In the genomic region with DNA sequence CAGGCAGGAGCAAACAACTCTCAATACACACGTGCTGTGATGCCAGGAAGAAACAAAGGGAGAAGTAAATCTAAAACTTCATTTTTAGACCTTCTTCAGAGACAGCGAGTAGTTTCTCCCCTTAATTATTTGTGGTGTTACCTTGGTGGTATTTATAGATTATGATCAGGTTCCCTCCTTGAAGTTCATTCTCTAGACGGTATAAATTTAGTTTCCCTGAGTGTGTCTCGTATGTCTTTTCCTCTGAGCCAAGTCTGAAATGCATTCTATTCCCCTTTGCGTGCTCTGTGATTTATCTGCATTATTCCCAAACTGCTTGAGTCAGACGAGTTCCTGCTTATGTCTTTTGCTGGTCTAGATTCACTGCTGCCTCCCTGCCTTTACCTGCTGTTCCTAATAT, we compare ENCODE assay signal across 18 cellular contexts.
A peak's percentile ranks its signal among the peaks of the same experiment; 100 is the strongest.
DNase-seq lines count a peak whose midpoint lies in the region; ATAC-seq and TF ChIP-seq lines count a peak whose summit lies in the region.
"Had no signal": no experiment of that assay in that cellular context is flagged by ENCODE, and none has a peak within 500 bp of the region (broad histone marks: within the 10 kb centered on the region; RNA-seq: fewer than 3 reads in every experiment).

No MANE protein-coding gene starts in this region.

- in situ Hi-C loops in IMR-90 (cut with MboI; ENCODE audit: low sequenced_read_pairs) = no loop called here

- dilution Hi-C loops in IMR-90 (cut with HindIII; ENCODE audit: low sequenced_read_pairs, unreplicated experiment) = no loop called here

- H4K20me1 ChIP-seq in GM23338 (replicated peaks; ENCODE audit: insufficient read depth) (no peaks in the 10 kb centered on the region), IMR-90 (ENCODE audit: insufficient read depth, low read length) (peaks cover 3% of the 10 kb centered on the region; the same call in 1 of the 2 replicates), neural progenitor cell (ENCODE audit: low read depth) (no peaks in the 10 kb centered on the region)

- H3K79me1 ChIP-seq in IMR-90 (ENCODE audit: low read depth in 1 of 2, low read length in 2 of 2) = peaks cover 23 to 63% of the 10 kb centered on the region in 2 experiments

- H3K79me2 ChIP-seq in GM23338 (replicated peaks; ENCODE audit: insufficient read depth) = no peaks in the 10 kb centered on the region
- no peaks in the 10 kb centered on the region for H3K79me2 ChIP-seq in neural progenitor cell (ENCODE audit: low read depth)

- H3K4me2 ChIP-seq in GM23338 = no peak overlapping the region
- H3K4me2 ChIP-seq in IMR-90 (ENCODE audit: low read depth, low read length) = no peak overlapping the region
- no peak overlapping the region for H3K4me2 ChIP-seq in neural progenitor cell

- H3K9me3 Mint-ChIP-seq in GM23338 (no peaks in the 10 kb centered on the region), neural progenitor cell (no peaks in the 10 kb centered on the region)
- H3K9me3 Mint-ChIP-seq in activated CD8-positive, alpha-beta memory T cell treated with anti-CD3 and anti-CD28 coated beads, Interleukin-2, amount 10 ng/mL, durations not matched to agents 7 days and 5 days (ENCODE audit: low read depth) = no peaks in the 10 kb centered on the region

- H2AK5ac ChIP-seq in IMR-90 (ENCODE audit: low read depth, low read length) = peak overlapping the region; percentile 4; the same call in 1 of the 2 replicates

- no peak overlapping the region for H4K91ac ChIP-seq in IMR-90 (ENCODE audit: insufficient read depth, low read depth, low read length)

- H3K9me2 ChIP-seq in GM23338 (ENCODE audit: insufficient read depth) = no peaks in the 10 kb centered on the region

- TF ChIP-seq POLR2A in IMR-90 (IDR thresholded peaks at IDR 0.05; ENCODE audit: low read depth, low read length) = no peak

- H2BK5ac ChIP-seq in IMR-90 (ENCODE audit: low read depth, low read length, poor library complexity, severe bottlenecking) = peak overlapping the region; percentile 2

- no peaks in the 10 kb centered on the region for H3F3A ChIP-seq in GM23338 (replicated peaks; ENCODE audit: low read depth)
- H3F3A ChIP-seq in neural progenitor cell (ENCODE audit: low read depth) = no peaks in the 10 kb centered on the region

- H3K18ac ChIP-seq in IMR-90 (ENCODE audit: low read depth, low read length) = no peak overlapping the region

- H2BK20ac ChIP-seq in IMR-90 (ENCODE audit: low read depth, low read length) = no peak overlapping the region

- H3K4me3 ChIP-seq in GM23338 (no peak overlapping the region), IMR-90 (ENCODE audit: insufficient read depth, low read depth, low read length) (no peak overlapping the region), neural progenitor cell (no peak overlapping the region), skeletal muscle tissue (ENCODE audit: low read length in 3 of 3) (peak overlapping the region; percentile 25 to 54 (median 40))

- no peak overlapping the region for H2AK9ac ChIP-seq in IMR-90 (replicated peaks; ENCODE audit: low read depth, low read length, poor library complexity)

- no peaks in the 10 kb centered on the region for H3K4me1 ChIP-seq in GM23338 (ENCODE audit: insufficient read depth)
- peaks cover 2% of the 10 kb centered on the region for H3K4me1 ChIP-seq in IMR-90 (ENCODE audit: control insufficient read depth, insufficient read depth, low read length)
- no peaks in the 10 kb centered on the region for H3K4me1 ChIP-seq in neural progenitor cell
- H3K4me1 ChIP-seq in skeletal muscle tissue (ENCODE audit: control insufficient read depth in 3 of 3, insufficient read depth in 3 of 3, low read length in 3 of 3) = peaks cover 0 to 14% (median 5%) of the 10 kb centered on the region in 3 donors
- H3K4me1 ChIP-seq: BE2C had no signal

- H2AFZ ChIP-seq in GM23338 (no peak overlapping the region), IMR-90 (replicated peaks; ENCODE audit: low read length, poor library complexity) (no peak overlapping the region), neural progenitor cell (replicated peaks) (peak overlapping the region; percentile 60)

- H3K9me1 ChIP-seq in IMR-90 (ENCODE audit: insufficient read depth, low read length) = peaks cover 24% of the 10 kb centered on the region

- H3K36me3 ChIP-seq in GM23338 (ENCODE audit: insufficient read depth) (no peaks in the 10 kb centered on the region), IMR-90 (ENCODE audit: control insufficient read depth, insufficient read depth, low read length) (no peaks in the 10 kb centered on the region), neural progenitor cell (no peaks in the 10 kb centered on the region), skeletal muscle tissue (ENCODE audit: control insufficient read depth in 3 of 3, insufficient read depth in 3 of 3, low read length in 3 of 3) (no peaks in the 10 kb centered on the region)
- H3K36me3 ChIP-seq: BE2C had no signal

- no peaks in the 10 kb centered on the region for H3K4me1 Mint-ChIP-seq in GM23338
- no peaks in the 10 kb centered on the region for H3K4me1 Mint-ChIP-seq in neural progenitor cell
- no peaks in the 10 kb centered on the region for H3K4me1 Mint-ChIP-seq in activated CD8-positive, alpha-beta memory T cell treated with anti-CD3 and anti-CD28 coated beads, Interleukin-2, amount 10 ng/mL, durations not matched to agents 7 days and 5 days
- H3K4me1 Mint-ChIP-seq: CD4-positive, CD25-positive, alpha-beta regulatory T cell; CD8-positive, alpha-beta memory T cell had no signal

- H3K27me3 Mint-ChIP-seq in GM23338 (ENCODE audit: insufficient read depth, low read depth, poor library complexity) (peaks cover under 1% of the 10 kb centered on the region), neural progenitor cell (ENCODE audit: insufficient read depth, low read depth) (peaks cover under 1% of the 10 kb centered on the region)
- no peaks in the 10 kb centered on the region for H3K27me3 Mint-ChIP-seq in activated CD8-positive, alpha-beta memory T cell treated with anti-CD3 and anti-CD28 coated beads, Interleukin-2, amount 10 ng/mL, durations not matched to agents 7 days and 5 days
- H3K27me3 Mint-ChIP-seq: CD4-positive, CD25-positive, alpha-beta regulatory T cell; CD8-positive, alpha-beta memory T cell had no signal

- no peak overlapping the region for H3K23ac ChIP-seq in IMR-90 (ENCODE audit: low read depth, low read length)

- ATAC-seq in GM23338 (no peak), IMR-90 (ENCODE audit: low read depth) (no peak)
- ATAC-seq in activated CD8-positive, alpha-beta memory T cell treated with anti-CD3 and anti-CD28 coated beads, Interleukin-2, amount 10 ng/mL, durations not matched to agents 7 days and 5 days = no peak
- ATAC-seq: HepG2 had no signal

- H3K27ac ChIP-seq in GM23338 (ENCODE audit: low read depth) = no peak overlapping the region
- H3K27ac ChIP-seq in IMR-90 (ENCODE audit: insufficient read depth, low read length) = no peak overlapping the region
- H3K27ac ChIP-seq in neural progenitor cell = no peak overlapping the region
- peak overlapping the region; percentile 68 for H3K27ac ChIP-seq in skeletal muscle tissue (ENCODE audit: low read depth, low read length)

- no peak overlapping the region for H2BK15ac ChIP-seq in IMR-90 (ENCODE audit: low read depth, low read length)

- no peak overlapping the region for H3K56ac ChIP-seq in IMR-90 (ENCODE audit: extremely low read depth, insufficient read depth, low read length)

- POLR2A ChIA-PET in IMR-90 (lab: Charles Lee; ENCODE audit: unreplicated experiment) = no interaction called here

- no peak overlapping the region for H4K8ac ChIP-seq in IMR-90 (ENCODE audit: low read depth in 2 of 2, low read length in 2 of 2)

- H3K36me3 Mint-ChIP-seq in GM23338 (ENCODE audit: low read depth) (no peaks in the 10 kb centered on the region), neural progenitor cell (no peaks in the 10 kb centered on the region)
- H3K36me3 Mint-ChIP-seq in activated CD8-positive, alpha-beta memory T cell treated with anti-CD3 and anti-CD28 coated beads, Interleukin-2, amount 10 ng/mL, durations not matched to agents 7 days and 5 days = no peaks in the 10 kb centered on the region
- H3K36me3 Mint-ChIP-seq: CD4-positive, CD25-positive, alpha-beta regulatory T cell; CD8-positive, alpha-beta memory T cell had no signal

- H3K4me3 Mint-ChIP-seq in GM23338 (no peak overlapping the region), neural progenitor cell (no peak overlapping the region)
- H3K4me3 Mint-ChIP-seq in activated CD8-positive, alpha-beta memory T cell treated with anti-CD3 and anti-CD28 coated beads, Interleukin-2, amount 10 ng/mL, durations not matched to agents 7 days and 5 days = no peak overlapping the region
- H3K4me3 Mint-ChIP-seq: CD4-positive, CD25-positive, alpha-beta regulatory T cell; CD8-positive, alpha-beta memory T cell had no signal

- CTCF ChIA-PET in IMR-90 (lab: Yijun Ruan, JAX) = interaction anchor here (0.7 kb wide), 1 partner anchor 9 kb away, joined by 3 read pairs; no protein-coding TSS in a partner anchor
- CTCF ChIA-PET in activated CD8-positive, alpha-beta memory T cell treated with anti-CD3 and anti-CD28 coated beads, Interleukin-2, amount 10 ng/mL, durations not matched to agents 7 days and 5 days (lab: Charles Lee) = no interaction called here

- no peak overlapping the region; the same call in 1 of the 2 replicates for H3K14ac ChIP-seq in IMR-90 (replicated peaks; ENCODE audit: low read depth, low read length)

- no CpG with 5 or more reads among the region's 6 CpGs for WGBS in IMR-90 (ENCODE audit: extremely low coverage in 2 of 2, insufficient read length in 1 of 2), 2 experiments

- BruUV-seq in IMR-90 (replicated peaks; lab: Mats Ljungman, UMichigan) = no TSS peak

- peak overlapping the region; percentile 61; the same call in 1 of the 2 replicates for H3K4ac ChIP-seq in IMR-90 (ENCODE audit: low read depth, low read length)

- peak overlapping the region; percentile 33; the same call in 1 of the 2 replicates for H3K27ac Mint-ChIP-seq in GM23338
- H3K27ac Mint-ChIP-seq in neural progenitor cell = no peak overlapping the region
- no peak overlapping the region for H3K27ac Mint-ChIP-seq in activated CD8-positive, alpha-beta memory T cell treated with anti-CD3 and anti-CD28 coated beads, Interleukin-2, amount 10 ng/mL, durations not matched to agents 7 days and 5 days
- H3K27ac Mint-ChIP-seq: CD8-positive, alpha-beta memory T cell had no signal

- DNase-seq in GM23338 (ENCODE audit: low spot score) (no peak), IMR-90 (peak; percentile 13), neural progenitor cell (ENCODE audit: low spot score) (no peak), superior temporal gyrus (ENCODE audit: extremely low spot score) (no peak), ecto neural progenitor cell (ENCODE audit: low spot score) (no peak)
- DNase-seq in activated CD8-positive, alpha-beta memory T cell treated with anti-CD3 and anti-CD28 coated beads, Interleukin-2, amount 10 ng/mL, durations not matched to agents 7 days and 5 days = no peak
- DNase-seq: ACHN; BE2C; CD4-positive, CD25-positive, alpha-beta regulatory T cell; CD8-positive, alpha-beta memory T cell; COR-L47; DMS 273 treated with DMSO at 0.1 percent for 48 hours; DMS53; DND-41; EL; HCEC 1CT had no signal

- H4K5ac ChIP-seq in IMR-90 (ENCODE audit: low read depth, low read length) = no peak overlapping the region

- H3K9ac ChIP-seq in IMR-90 (ENCODE audit: low read depth, low read length) = no peak overlapping the region
- H3K9ac ChIP-seq in neural progenitor cell = no peak overlapping the region
- H3K9ac ChIP-seq in skeletal muscle tissue (ENCODE audit: low read depth in 1 of 3, low read length in 3 of 3) = peak overlapping the region in 2 of 3 donors; percentile 23 to 25

- no peak for TF ChIP-seq CTCF in GM23338 (conservative IDR thresholded peaks at IDR 0.05; ENCODE audit: low read depth in 2 of 2)
- no peak for TF ChIP-seq CTCF in IMR-90 (conservative IDR thresholded peaks at IDR 0.05; ENCODE audit: low read depth, low read length)
- TF ChIP-seq CTCF in neural progenitor cell (IDR thresholded peaks at IDR 0.05) = no peak

- no peaks in the 10 kb centered on the region for H3K9me3 ChIP-seq in IMR-90 (ENCODE audit: control insufficient read depth, insufficient read depth, low read length)
- H3K9me3 ChIP-seq in neural progenitor cell (ENCODE audit: low read depth) = no peaks in the 10 kb centered on the region
- H3K9me3 ChIP-seq in skeletal muscle tissue (ENCODE audit: control insufficient read depth in 3 of 3, low read length in 3 of 3) = no peaks in the 10 kb centered on the region
- H3K9me3 ChIP-seq: BE2C had no signal

- no peak for TF ChIP-seq RAD21 in IMR-90 (IDR thresholded peaks at IDR 0.05; ENCODE audit: low read length)

- H2BK120ac ChIP-seq in IMR-90 (ENCODE audit: low read depth, low read length) = 0 out of 2 replicates have a peak overlapping the region, but pooled peaks have one; percentile 1

- H3K27me3 ChIP-seq in GM23338 (ENCODE audit: insufficient read depth) (no peaks in the 10 kb centered on the region), IMR-90 (ENCODE audit: control insufficient read depth, insufficient read depth, low read length) (no peaks in the 10 kb centered on the region), neural progenitor cell (no peaks in the 10 kb centered on the region), skeletal muscle tissue (ENCODE audit: control insufficient read depth in 3 of 3, insufficient read depth in 3 of 3, low read length in 3 of 3) (no peaks in the 10 kb centered on the region)
- H3K27me3 ChIP-seq: BE2C had no signal

- intact Hi-C loops in IMR-90 (cut with micrococcal nuclease) = no loop called here

Comparison
In these comparisons a context has a peak if more than half of its experiments do, and no peak if none do; other contexts are left out.
1. H3K4me3 ChIP-seq: peak in skeletal muscle tissue (3 of 3); none in GM23338 (single experiment), IMR-90 (single experiment) and neural progenitor cell (single experiment).
2. H3K9ac ChIP-seq: peak in skeletal muscle tissue (2 of 3); none in IMR-90 (single experiment) and neural progenitor cell (single experiment).